Comparison of ENCODE assay signal across 1 cellular context in genomic region chr4:6725427-6725961, GRCh38.
TF ChIP-seq lines count a peak whose summit lies in the region.

No MANE protein-coding gene starts in this region.

TF ChIP-seq in K562, 482 proteins besides CTCF, POLR2A, EP300 and RAD21:
- TF ChIP-seq ARHGAP35 (IDR thresholded peaks at IDR 0.05; ENCODE audit: partially characterized antibody) (peak; percentile 66), PHF20 (IDR thresholded peaks at IDR 0.05; ENCODE audit: partially characterized antibody) (peak; percentile 94), TSC22D4 (tag; IDR thresholded peaks at IDR 0.05) (0 out of 2 replicates have a peak, but pooled peaks have one; percentile 32), NFRKB (IDR thresholded peaks at IDR 0.05; ENCODE audit: low read depth) (peak; percentile 84; the same call in 1 of the 2 replicates)
- TF ChIP-seq, protein P1, sequence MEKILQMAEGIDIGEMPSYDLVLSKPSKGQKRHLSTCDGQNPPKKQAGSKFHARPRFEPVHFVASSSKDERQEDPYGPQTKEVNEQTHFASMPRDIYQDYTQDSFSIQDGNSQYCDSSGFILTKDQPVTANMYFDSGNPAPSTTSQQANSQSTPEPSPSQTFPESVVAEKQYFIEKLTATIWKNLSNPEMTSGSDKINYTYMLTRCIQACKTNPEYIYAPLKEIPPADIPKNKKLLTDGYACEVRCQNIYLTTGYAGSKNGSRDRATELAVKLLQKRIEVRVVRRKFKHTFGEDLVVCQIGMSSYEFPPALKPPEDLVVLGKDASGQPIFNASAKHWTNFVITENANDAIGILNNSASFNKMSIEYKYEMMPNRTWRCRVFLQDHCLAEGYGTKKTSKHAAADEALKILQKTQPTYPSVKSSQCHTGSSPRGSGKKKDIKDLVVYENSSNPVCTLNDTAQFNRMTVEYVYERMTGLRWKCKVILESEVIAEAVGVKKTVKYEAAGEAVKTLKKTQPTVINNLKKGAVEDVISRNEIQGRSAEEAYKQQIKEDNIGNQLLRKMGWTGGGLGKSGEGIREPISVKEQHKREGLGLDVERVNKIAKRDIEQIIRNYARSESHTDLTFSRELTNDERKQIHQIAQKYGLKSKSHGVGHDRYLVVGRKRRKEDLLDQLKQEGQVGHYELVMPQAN (IDR thresholded peaks at IDR 0.05; ENCODE audit: borderline replicate concordance), result 0 out of 2 replicates have a peak, but pooled peaks have one; percentile 33
